12 cellular contexts compared by ENCODE assay signal in the genomic region with DNA sequence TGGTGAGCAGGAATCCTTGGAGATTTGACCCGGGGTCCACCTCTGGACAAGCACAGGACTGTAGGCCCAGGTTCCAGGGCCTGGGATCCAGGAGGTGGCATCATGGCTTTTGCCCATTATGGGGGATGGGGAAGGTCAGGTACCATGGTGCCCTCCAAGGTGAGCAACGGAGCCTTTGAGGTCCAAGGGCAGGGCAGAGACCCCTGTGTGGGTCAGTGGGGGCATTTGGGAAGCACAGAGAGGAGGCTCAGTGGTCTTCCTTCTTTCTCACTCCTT.
DNase-seq lines count a peak whose midpoint lies in the region; ATAC-seq and TF ChIP-seq lines count a peak whose summit lies in the region.
"Had no signal": no experiment of that assay in that cellular context is flagged by ENCODE, and none has a peak within 500 bp of the region (broad histone marks: within the 10 kb centered on the region; RNA-seq: fewer than 3 reads in every experiment).

No MANE protein-coding gene starts in this region.

- no peak overlapping the region for H2AFZ ChIP-seq in PC-9

- 69% methylated on average over 2 of the region's 2 CpGs for WGBS in liver

- H3K9me3 ChIP-seq in CD4-positive, alpha-beta memory T cell (ENCODE audit: control insufficient read depth in 1 of 2, low read length in 2 of 2) = peaks cover 0 to 3% of the 10 kb centered on the region in 2 donors
- H3K9me3 ChIP-seq in PC-9 (ENCODE audit: insufficient read depth, low read depth) (no peaks in the 10 kb centered on the region), liver (ENCODE audit: control insufficient read depth in 4 of 4, low read length in 3 of 4) (peaks cover 0 to 6% (median 3%) of the 10 kb centered on the region in 4 donors)
- H3K9me3 ChIP-seq: right lobe of liver had no signal

- H3K4me1 ChIP-seq in CD4-positive, alpha-beta memory T cell (ENCODE audit: insufficient read depth, low read length) = peaks cover 17% of the 10 kb centered on the region
- H3K4me1 ChIP-seq in PC-9 (replicated peaks; ENCODE audit: insufficient read depth) (peaks cover 6% of the 10 kb centered on the region), liver (ENCODE audit: control insufficient read depth in 4 of 4, insufficient read depth in 4 of 4, low read length in 3 of 4) (peaks cover 7 to 40% (median 26%) of the 10 kb centered on the region in 4 donors)

- H3K36me3 Mint-ChIP-seq in CD4-positive, alpha-beta memory T cell = no peaks in the 10 kb centered on the region
- no peaks in the 10 kb centered on the region for H3K36me3 Mint-ChIP-seq in stimulated activated memory B cell treated with anti-CD40 and anti-IgM and Interleukin-4, amounts not matched to agents 10 μg/mL and 1 μg/mL and 100 μg/mL, for 72 hours

- intact Hi-C loops in CD4-positive, alpha-beta memory T cell (cut with micrococcal nuclease) = loop anchor here (5.0 kb wide), 1 partner anchor 377 kb away; a partner anchor contains a TSS
- intact Hi-C loops in PC-9 (cut with micrococcal nuclease; ENCODE audit: unreplicated experiment) = no loop called here

- CTCF ChIA-PET in CD4-positive, alpha-beta memory T cell (lab: Charles Lee; ENCODE audit: partially characterized antibody) = interaction anchor here (0.6 to 3.0 kb wide), 17 partner anchors 9 to 281 kb away, joined by 3 to 60 read pairs (median 6); no protein-coding TSS in a partner anchor
- CTCF ChIA-PET in PC-9 (lab: Charles Lee) = interaction anchor here (0.6 kb wide), 1 partner anchor 434 kb away, joined by 4 read pairs; no protein-coding TSS in a partner anchor

- POLR2A ChIA-PET in CD4-positive, alpha-beta memory T cell (lab: Charles Lee; ENCODE audit: partially characterized antibody) = interaction anchor here (1.0 to 1.8 kb wide), 6 partner anchors 12 to 280 kb away, joined by 4 to 13 read pairs (median 5); a partner anchor contains a TSS
- POLR2A ChIA-PET in PC-9 (lab: Charles Lee; ENCODE audit: unreplicated experiment) = interaction anchor here (0.6 kb wide), 1 partner anchor 59 kb away, joined by 3 read pairs; no protein-coding TSS in a partner anchor

- H3K27me3 ChIP-seq in CD4-positive, alpha-beta memory T cell (ENCODE audit: insufficient read depth, low read length) = no peaks in the 10 kb centered on the region
- H3K27me3 ChIP-seq in PC-9 (ENCODE audit: insufficient read depth, low read depth) (no peaks in the 10 kb centered on the region), liver (ENCODE audit: control insufficient read depth in 4 of 4, insufficient read depth in 4 of 4, low read length in 3 of 4) (no peaks in the 10 kb centered on the region)
- H3K27me3 ChIP-seq: heart left ventricle, right lobe of liver, SJSA1, tibial nerve had no signal

- H3K4me1 Mint-ChIP-seq in CD4-positive, alpha-beta memory T cell = peaks cover 8 to 22% (median 14%) of the 10 kb centered on the region in 4 donors
- H3K4me1 Mint-ChIP-seq in stimulated activated memory B cell treated with anti-CD40 and anti-IgM and Interleukin-4, amounts not matched to agents 10 μg/mL and 1 μg/mL and 100 μg/mL, for 72 hours = peaks cover 31% of the 10 kb centered on the region

- no peaks in the 10 kb centered on the region for H3K36me3 ChIP-seq in CD4-positive, alpha-beta memory T cell (ENCODE audit: insufficient read depth, low read length)
- H3K36me3 ChIP-seq in PC-9 (ENCODE audit: low read depth) = no peaks in the 10 kb centered on the region
- H3K36me3 ChIP-seq in liver (ENCODE audit: control insufficient read depth in 4 of 4, insufficient read depth in 3 of 4, low read depth in 1 of 4, low read length in 3 of 4) = no peaks in the 10 kb centered on the region
- H3K36me3 ChIP-seq: heart left ventricle, right lobe of liver, SJSA1, tibial nerve had no signal

- ATAC-seq in stimulated activated memory B cell treated with anti-CD40 and anti-IgM and Interleukin-4, amounts not matched to agents 10 μg/mL and 1 μg/mL and 100 μg/mL, for 72 hours = no peak
- no peak for ATAC-seq in HG02798 (IDR thresholded peaks at IDR 0.05; ENCODE audit: poor library complexity, unreplicated experiment)
- no peak for ATAC-seq in HG03039 (IDR thresholded peaks at IDR 0.05; ENCODE audit: unreplicated experiment)

- H3K9ac ChIP-seq in liver (ENCODE audit: low read depth in 1 of 2, low read length in 2 of 2) = no peak overlapping the region

- H3K27ac ChIP-seq in CD4-positive, alpha-beta memory T cell (ENCODE audit: low read depth, low read length) = no peak overlapping the region
- no peak overlapping the region for H3K27ac ChIP-seq in PC-9
- H3K27ac ChIP-seq in liver (ENCODE audit: low read depth in 1 of 2, low read length in 2 of 2) = peak overlapping the region; percentile 38
- H3K27ac ChIP-seq: SJSA1 had no signal

- H3F3A ChIP-seq in PC-9 (ENCODE audit: insufficient read depth, low read depth) = peaks cover 23% of the 10 kb centered on the region

- no peak for DNase-seq in CD4-positive, alpha-beta memory T cell
- DNase-seq in PC-9 = no peak
- no peak for DNase-seq in stimulated activated CD4-positive, alpha-beta T cell treated with anti-CD3 and anti-CD28 coated beads, Interleukin-4, amount 100 ng/mL, for 4 hours
- DNase-seq: cortex of kidney had no signal

- no peak overlapping the region for H3K4me3 Mint-ChIP-seq in CD4-positive, alpha-beta memory T cell
- H3K4me3 Mint-ChIP-seq in stimulated activated memory B cell treated with anti-CD40 and anti-IgM and Interleukin-4, amounts not matched to agents 10 μg/mL and 1 μg/mL and 100 μg/mL, for 72 hours = no peak overlapping the region

- no peaks in the 10 kb centered on the region for H3K9me2 ChIP-seq in PC-9 (ENCODE audit: insufficient read depth)

- H3K4me2 ChIP-seq in PC-9 = peak overlapping the region; percentile 23; the same call in 1 of the 2 replicates

- peak overlapping the region in 4 of 7 donors; percentile 67 to 81 (median 72) for H3K27ac Mint-ChIP-seq in CD4-positive, alpha-beta memory T cell
- H3K27ac Mint-ChIP-seq in stimulated activated memory B cell treated with anti-CD40 and anti-IgM and Interleukin-4, amounts not matched to agents 10 μg/mL and 1 μg/mL and 100 μg/mL, for 72 hours = peak overlapping the region; percentile 62

- BruUV-seq in PC-9 (replicated peaks; lab: Mats Ljungman, UMichigan) = no TSS peak

- 0 out of 2 replicates have a peak, but pooled peaks cover 3% of the 10 kb centered on the region for H4K20me1 ChIP-seq in PC-9 (ENCODE audit: insufficient read depth)

- peaks cover 0 to 7% (median 0%) of the 10 kb centered on the region in 8 donors for H3K9me3 Mint-ChIP-seq in CD4-positive, alpha-beta memory T cell
- peaks cover 3% of the 10 kb centered on the region for H3K9me3 Mint-ChIP-seq in stimulated activated memory B cell treated with anti-CD40 and anti-IgM and Interleukin-4, amounts not matched to agents 10 μg/mL and 1 μg/mL and 100 μg/mL, for 72 hours

- no peaks in the 10 kb centered on the region for H3K27me3 Mint-ChIP-seq in CD4-positive, alpha-beta memory T cell
- H3K27me3 Mint-ChIP-seq in stimulated activated memory B cell treated with anti-CD40 and anti-IgM and Interleukin-4, amounts not matched to agents 10 μg/mL and 1 μg/mL and 100 μg/mL, for 72 hours = peaks cover 37% of the 10 kb centered on the region

- no peak overlapping the region for H3K4me3 ChIP-seq in CD4-positive, alpha-beta memory T cell (ENCODE audit: low read length in 2 of 2)
- H3K4me3 ChIP-seq in PC-9 (no peak overlapping the region), liver (ENCODE audit: low read depth in 1 of 3, low read length in 3 of 3) (no peak overlapping the region)
- H3K4me3 ChIP-seq: right lobe of liver, SJSA1, tibial nerve had no signal

- no peak for TF ChIP-seq RAD21 in liver (IDR thresholded peaks at IDR 0.05)

- TF ChIP-seq CTCF in PC-9 (conservative IDR thresholded peaks at IDR 0.05) (no peak), liver (IDR thresholded peaks at IDR 0.05; ENCODE audit: low read depth, low read length, missing input control) (no peak)

- H3K79me2 ChIP-seq in PC-9 (ENCODE audit: low read depth) = no peaks in the 10 kb centered on the region

TF ChIP-seq in liver, 16 proteins besides CTCF, POLR2A, EP300 and RAD21 (continues in another document):
- no peak for TF ChIP-seq FOXA1 (IDR thresholded peaks at IDR 0.05)
- TF ChIP-seq, protein P1, sequence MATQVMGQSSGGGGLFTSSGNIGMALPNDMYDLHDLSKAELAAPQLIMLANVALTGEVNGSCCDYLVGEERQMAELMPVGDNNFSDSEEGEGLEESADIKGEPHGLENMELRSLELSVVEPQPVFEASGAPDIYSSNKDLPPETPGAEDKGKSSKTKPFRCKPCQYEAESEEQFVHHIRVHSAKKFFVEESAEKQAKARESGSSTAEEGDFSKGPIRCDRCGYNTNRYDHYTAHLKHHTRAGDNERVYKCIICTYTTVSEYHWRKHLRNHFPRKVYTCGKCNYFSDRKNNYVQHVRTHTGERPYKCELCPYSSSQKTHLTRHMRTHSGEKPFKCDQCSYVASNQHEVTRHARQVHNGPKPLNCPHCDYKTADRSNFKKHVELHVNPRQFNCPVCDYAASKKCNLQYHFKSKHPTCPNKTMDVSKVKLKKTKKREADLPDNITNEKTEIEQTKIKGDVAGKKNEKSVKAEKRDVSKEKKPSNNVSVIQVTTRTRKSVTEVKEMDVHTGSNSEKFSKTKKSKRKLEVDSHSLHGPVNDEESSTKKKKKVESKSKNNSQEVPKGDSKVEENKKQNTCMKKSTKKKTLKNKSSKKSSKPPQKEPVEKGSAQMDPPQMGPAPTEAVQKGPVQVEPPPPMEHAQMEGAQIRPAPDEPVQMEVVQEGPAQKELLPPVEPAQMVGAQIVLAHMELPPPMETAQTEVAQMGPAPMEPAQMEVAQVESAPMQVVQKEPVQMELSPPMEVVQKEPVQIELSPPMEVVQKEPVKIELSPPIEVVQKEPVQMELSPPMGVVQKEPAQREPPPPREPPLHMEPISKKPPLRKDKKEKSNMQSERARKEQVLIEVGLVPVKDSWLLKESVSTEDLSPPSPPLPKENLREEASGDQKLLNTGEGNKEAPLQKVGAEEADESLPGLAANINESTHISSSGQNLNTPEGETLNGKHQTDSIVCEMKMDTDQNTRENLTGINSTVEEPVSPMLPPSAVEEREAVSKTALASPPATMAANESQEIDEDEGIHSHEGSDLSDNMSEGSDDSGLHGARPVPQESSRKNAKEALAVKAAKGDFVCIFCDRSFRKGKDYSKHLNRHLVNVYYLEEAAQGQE (IDR thresholded peaks at IDR 0.05) = no peak
- TF ChIP-seq, protein P2, sequence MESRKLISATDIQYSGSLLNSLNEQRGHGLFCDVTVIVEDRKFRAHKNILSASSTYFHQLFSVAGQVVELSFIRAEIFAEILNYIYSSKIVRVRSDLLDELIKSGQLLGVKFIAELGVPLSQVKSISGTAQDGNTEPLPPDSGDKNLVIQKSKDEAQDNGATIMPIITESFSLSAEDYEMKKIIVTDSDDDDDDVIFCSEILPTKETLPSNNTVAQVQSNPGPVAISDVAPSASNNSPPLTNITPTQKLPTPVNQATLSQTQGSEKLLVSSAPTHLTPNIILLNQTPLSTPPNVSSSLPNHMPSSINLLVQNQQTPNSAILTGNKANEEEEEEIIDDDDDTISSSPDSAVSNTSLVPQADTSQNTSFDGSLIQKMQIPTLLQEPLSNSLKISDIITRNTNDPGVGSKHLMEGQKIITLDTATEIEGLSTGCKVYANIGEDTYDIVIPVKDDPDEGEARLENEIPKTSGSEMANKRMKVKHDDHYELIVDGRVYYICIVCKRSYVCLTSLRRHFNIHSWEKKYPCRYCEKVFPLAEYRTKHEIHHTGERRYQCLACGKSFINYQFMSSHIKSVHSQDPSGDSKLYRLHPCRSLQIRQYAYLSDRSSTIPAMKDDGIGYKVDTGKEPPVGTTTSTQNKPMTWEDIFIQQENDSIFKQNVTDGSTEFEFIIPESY (IDR thresholded peaks at IDR 0.05) = no peak

Comparison
In these comparisons a context has a peak if more than half of its experiments do, and no peak if none do; other contexts are left out.
1. H3K27ac ChIP-seq: peak in liver (2 of 2); none in CD4-positive, alpha-beta memory T cell (single experiment) and PC-9 (single experiment).